In genomic region chr16:67846063-67846319, GRCh38 we compare ENCODE assay signal across 1 cellular context.
TF ChIP-seq lines count a peak whose summit lies in the region.

No MANE protein-coding gene starts in this region.

TF ChIP-seq in H1, 55 proteins besides CTCF, POLR2A, EP300 and RAD21:
- TF ChIP-seq KDM5A (IDR thresholded peaks at IDR 0.05; ENCODE audit: low read length) (no peak), JUN (IDR thresholded peaks at IDR 0.05; ENCODE audit: low read depth, low read length) (no peak), KDM1A (IDR thresholded peaks at IDR 0.05; ENCODE audit: borderline replicate concordance, low read length) (no peak), GTF2F1 (IDR thresholded peaks at IDR 0.05; ENCODE audit: borderline replicate concordance, low read depth, low read length) (no peak), RXRA (IDR thresholded peaks at IDR 0.05; ENCODE audit: insufficient read depth, low read depth, low read length) (no peak), EGR1 (IDR thresholded peaks at IDR 0.05; ENCODE audit: borderline replicate concordance, low read depth, low read length) (no peak), CEBPB (IDR thresholded peaks at IDR 0.05; ENCODE audit: low read depth, low read length) (no peak), SUZ12 (IDR thresholded peaks at IDR 0.05; ENCODE audit: low read length) (no peak), CTBP2 (IDR thresholded peaks at IDR 0.05; ENCODE audit: borderline replicate concordance, insufficient read depth, insufficient read length, low read length) (no peak)
